8 cellular contexts compared by ENCODE assay signal in genomic region chr19:29873024-29873800, GRCh38.
A peak's percentile ranks its signal among the peaks of the same experiment; 100 is the strongest.
DNase-seq lines count a peak whose midpoint lies in the region; ATAC-seq, FAIRE-seq and TF ChIP-seq lines count a peak whose summit lies in the region.

No MANE protein-coding gene starts in this region.

- H3K36me3 Mint-ChIP-seq in CD14-positive monocyte = no peaks in the 10 kb centered on the region
- no peaks in the 10 kb centered on the region for H3K36me3 Mint-ChIP-seq in naive thymus-derived CD4-positive, alpha-beta T cell
- no peaks in the 10 kb centered on the region for H3K36me3 Mint-ChIP-seq in stimulated activated effector memory CD8-positive, alpha-beta T cell treated with anti-CD3 and anti-CD28 coated beads, Interleukin-12 subunit alpha, Interleukin-12 subunit beta, amount 100 ng/mL, for 72 hours

- no peaks in the 10 kb centered on the region for H3K9me1 ChIP-seq in endothelial cell of umbilical vein (replicated peaks; ENCODE audit: control insufficient read depth, extremely low read depth, insufficient read depth, low read length)

- no peak overlapping the region for H3K9ac ChIP-seq in endothelial cell of umbilical vein (replicated peaks; ENCODE audit: extremely low read depth, insufficient read depth, low read length)

- peak overlapping the region; percentile 81 for H2AFZ ChIP-seq in endothelial cell of umbilical vein (ENCODE audit: low read depth, low read length)

- H3K27me3 ChIP-seq in endothelial cell of umbilical vein (ENCODE audit: control insufficient read depth in 2 of 2, insufficient read depth in 2 of 2, low read length in 2 of 2) = no peaks in the 10 kb centered on the region
- H3K27me3 ChIP-seq in naive thymus-derived CD4-positive, alpha-beta T cell (ENCODE audit: control insufficient read depth in 2 of 2, insufficient read depth in 2 of 2, low read length in 2 of 2) = no peaks in the 10 kb centered on the region

- TF ChIP-seq CTCF in CD14-positive monocyte (IDR thresholded peaks at IDR 0.05) (peak; percentile 96), endothelial cell of umbilical vein (IDR thresholded peaks at IDR 0.05; ENCODE audit: extremely low read depth in 1 of 2, insufficient read depth in 1 of 2, low read depth in 1 of 2, low read length in 2 of 2) (peak; percentile 70 to 77)

- H3K27me3 Mint-ChIP-seq in CD14-positive monocyte (ENCODE audit: low read depth in 3 of 3) = peaks cover 25 to 41% (median 32%) of the 10 kb centered on the region in 3 donors
- peaks cover 6 to 25% (median 14%) of the 10 kb centered on the region in 5 donors for H3K27me3 Mint-ChIP-seq in naive thymus-derived CD4-positive, alpha-beta T cell

- no peak overlapping the region for H3K27ac ChIP-seq in endothelial cell of umbilical vein (ENCODE audit: insufficient read depth, low read depth, low read length)
- H3K27ac ChIP-seq in naive thymus-derived CD4-positive, alpha-beta T cell (ENCODE audit: low read depth, low read length) = peak overlapping the region; percentile 14

- no peaks in the 10 kb centered on the region for H4K20me1 ChIP-seq in endothelial cell of umbilical vein (replicated peaks; ENCODE audit: control insufficient read depth, extremely low read depth, insufficient read depth, low read length)

- H3K27ac Mint-ChIP-seq in CD14-positive monocyte = peak overlapping the region in 1 of 7 donors; percentile 61
- H3K27ac Mint-ChIP-seq in naive thymus-derived CD4-positive, alpha-beta T cell = no peak overlapping the region
- no peak overlapping the region for H3K27ac Mint-ChIP-seq in stimulated activated effector memory CD8-positive, alpha-beta T cell treated with anti-CD3 and anti-CD28 coated beads, Interleukin-12 subunit alpha, Interleukin-12 subunit beta, amount 100 ng/mL, for 72 hours

- H3K4me2 ChIP-seq in endothelial cell of umbilical vein (ENCODE audit: insufficient read depth, low read length) = no peak overlapping the region

- peaks cover 4% of the 10 kb centered on the region for H3K4me1 ChIP-seq in endothelial cell of umbilical vein (ENCODE audit: control insufficient read depth, extremely low read depth, insufficient read depth, low read length)
- no peaks in the 10 kb centered on the region for H3K4me1 ChIP-seq in naive thymus-derived CD4-positive, alpha-beta T cell (ENCODE audit: control insufficient read depth in 2 of 2, insufficient read depth in 2 of 2, low read length in 2 of 2)

- FAIRE-seq in endothelial cell of umbilical vein (lab: Jason Lieb, UNC) = no peak

- peak; percentile 49 for DNase-seq in CD14-positive monocyte (ENCODE audit: low spot score)
- DNase-seq in NCI-H2196 (lab: John Stamatoyannopoulos, UW; ENCODE audit: unreplicated experiment) = peak; percentile 63
- DNase-seq in activated CD8-positive, alpha-beta memory T cell treated with anti-CD3 and anti-CD28 coated beads for 48 hours (ENCODE audit: low read depth in 2 of 3, low spot score in 2 of 3) = peak; percentile 31 to 61 (median 39)
- DNase-seq in endothelial cell of umbilical vein (ENCODE audit: low read depth, low spot score) = no peak
- DNase-seq in naive thymus-derived CD4-positive, alpha-beta T cell = peak; percentile 41 to 84 (median 63)
- peak; percentile 65 to 81 for DNase-seq in stimulated activated effector memory CD8-positive, alpha-beta T cell treated with anti-CD3 and anti-CD28 coated beads, Interleukin-12 subunit alpha, Interleukin-12 subunit beta, amount 100 ng/mL, for 72 hours (ENCODE audit: low spot score in 2 of 2)
- DNase-seq in NCI-H2029 (lab: John Stamatoyannopoulos, UW) = no peak

- intact Hi-C loops in CD14-positive monocyte (cut with micrococcal nuclease) (loop anchor here (1.0 to 10.0 kb wide), 3 partner anchors 108 to 146 kb away; no protein-coding TSS in a partner anchor), endothelial cell of umbilical vein (cut with micrococcal nuclease) (loop anchor here (1.0 kb wide), 4 partner anchors 102 to 263 kb away; no protein-coding TSS in a partner anchor)
- intact Hi-C loops in naive thymus-derived CD4-positive, alpha-beta T cell (cut with micrococcal nuclease) = loop anchor here (1.0 to 10.0 kb wide), 9 partner anchors 15 to 782 kb away; partner anchors contain the start of genes CCNE1 (in 2 of the 2) and POP4 (in 1 of the 2)

- peaks cover 0 to 4% (median 0%) of the 10 kb centered on the region in 7 donors for H3K9me3 Mint-ChIP-seq in CD14-positive monocyte
- H3K9me3 Mint-ChIP-seq in naive thymus-derived CD4-positive, alpha-beta T cell = peaks cover 0 to 8% (median 0%) of the 10 kb centered on the region in 11 donors
- no peaks in the 10 kb centered on the region for H3K9me3 Mint-ChIP-seq in stimulated activated effector memory CD8-positive, alpha-beta T cell treated with anti-CD3 and anti-CD28 coated beads, Interleukin-12 subunit alpha, Interleukin-12 subunit beta, amount 100 ng/mL, for 72 hours

- CTCF ChIA-PET in endothelial cell of umbilical vein (lab: Charles Lee) = interaction anchor here (0.8 to 6.7 kb wide), 16 partner anchors 7 to 267 kb away, joined by 3 to 116 read pairs (median 6); partner anchors contain the start of gene POP4
- CTCF ChIA-PET in naive thymus-derived CD4-positive, alpha-beta T cell (lab: Charles Lee) = interaction anchor here (0.7 to 6.7 kb wide), 22 partner anchors 10 to 267 kb away, joined by 3 to 90 read pairs (median 4); partner anchors contain the start of gene POP4

- H3K9me3 ChIP-seq in endothelial cell of umbilical vein (replicated peaks; ENCODE audit: control insufficient read depth, insufficient read depth, low read length) = no peaks in the 10 kb centered on the region
- no peaks in the 10 kb centered on the region for H3K9me3 ChIP-seq in naive thymus-derived CD4-positive, alpha-beta T cell (ENCODE audit: control insufficient read depth in 2 of 3, low read length in 3 of 3)

- dilution Hi-C loops in endothelial cell of umbilical vein (cut with MboI; ENCODE audit: extremely low pct_ligation_motif_present, low sequenced_read_pairs) = no loop called here

- H3K36me3 ChIP-seq in endothelial cell of umbilical vein (ENCODE audit: control insufficient read depth in 2 of 2, extremely low read depth in 1 of 2, insufficient read depth in 2 of 2, low read length in 2 of 2) = no peaks in the 10 kb centered on the region
- no peaks in the 10 kb centered on the region for H3K36me3 ChIP-seq in naive thymus-derived CD4-positive, alpha-beta T cell (ENCODE audit: control insufficient read depth in 2 of 3, insufficient read depth in 3 of 3, low read length in 3 of 3)

- TF ChIP-seq POLR2A in endothelial cell of umbilical vein (IDR thresholded peaks at IDR 0.05; ENCODE audit: low read depth, low read length) = no peak

- ATAC-seq in GM21390 (IDR thresholded peaks at IDR 0.05; ENCODE audit: unreplicated experiment) = peak; percentile 75
- peak; percentile 82 for ATAC-seq in naive thymus-derived CD4-positive, alpha-beta T cell
- peak; percentile 85 for ATAC-seq in stimulated activated effector memory CD8-positive, alpha-beta T cell treated with anti-CD3 and anti-CD28 coated beads, Interleukin-12 subunit alpha, Interleukin-12 subunit beta, amount 100 ng/mL, for 72 hours

- H3K4me3 Mint-ChIP-seq in CD14-positive monocyte = peak overlapping the region; percentile 37 to 84
- peak overlapping the region; percentile 55 to 84 (median 76) for H3K4me3 Mint-ChIP-seq in naive thymus-derived CD4-positive, alpha-beta T cell
- H3K4me3 Mint-ChIP-seq in stimulated activated effector memory CD8-positive, alpha-beta T cell treated with anti-CD3 and anti-CD28 coated beads, Interleukin-12 subunit alpha, Interleukin-12 subunit beta, amount 100 ng/mL, for 72 hours = peak overlapping the region; percentile 50

- peaks cover 17% of the 10 kb centered on the region for H3K4me1 Mint-ChIP-seq in CD14-positive monocyte
- H3K4me1 Mint-ChIP-seq in naive thymus-derived CD4-positive, alpha-beta T cell = peaks cover 0 to 15% (median 9%) of the 10 kb centered on the region in 7 donors
- peaks cover 19% of the 10 kb centered on the region for H3K4me1 Mint-ChIP-seq in stimulated activated effector memory CD8-positive, alpha-beta T cell treated with anti-CD3 and anti-CD28 coated beads, Interleukin-12 subunit alpha, Interleukin-12 subunit beta, amount 100 ng/mL, for 72 hours

- H3K4me3 ChIP-seq in endothelial cell of umbilical vein (replicated peaks in 1 of 3; ENCODE audit: insufficient read depth in 1 of 3, low read depth in 1 of 3, low read length in 3 of 3) = peak overlapping the region in 1 of 3 experiments; percentile 23
- H3K4me3 ChIP-seq in naive thymus-derived CD4-positive, alpha-beta T cell (ENCODE audit: low read length) = peak overlapping the region; percentile 35

- POLR2A ChIA-PET in endothelial cell of umbilical vein (lab: Charles Lee) = no interaction called here
- POLR2A ChIA-PET in naive thymus-derived CD4-positive, alpha-beta T cell (lab: Charles Lee) = interaction anchor here (1.0 to 1.6 kb wide), 4 partner anchors 42 to 268 kb away, joined by 3 to 5 read pairs (median 3); no protein-coding TSS in a partner anchor

- no TSS peak for BruUV-seq in endothelial cell of umbilical vein (replicated peaks; lab: Mats Ljungman, UMichigan)

- no peaks in the 10 kb centered on the region for H3K79me2 ChIP-seq in endothelial cell of umbilical vein (ENCODE audit: control insufficient read depth, insufficient read depth, low read length)

TF ChIP-seq in endothelial cell of umbilical vein, 7 proteins besides CTCF, POLR2A, EP300 and RAD21:
- no peak for TF ChIP-seq POLR2AphosphoS5 (IDR thresholded peaks at IDR 0.05; ENCODE audit: insufficient read depth, low read depth, low read length)
- no peak for TF ChIP-seq EZH2 (IDR thresholded peaks at IDR 0.05; ENCODE audit: borderline replicate concordance, low read depth, low read length, severe bottlenecking)
- TF ChIP-seq JUN (IDR thresholded peaks at IDR 0.05; ENCODE audit: borderline replicate concordance, insufficient read depth, insufficient read length, low read depth) = no peak
- TF ChIP-seq MYC (IDR thresholded peaks at IDR 0.05; ENCODE audit: low read depth, low read length) = no peak
- no peak for TF ChIP-seq FOS (IDR thresholded peaks at IDR 0.05; ENCODE audit: borderline replicate concordance, insufficient read depth, low read length)
- no peak for TF ChIP-seq GATA2 (IDR thresholded peaks at IDR 0.05; ENCODE audit: insufficient read depth, insufficient read length, low read depth, low read length)
- no peak for TF ChIP-seq MAX (IDR thresholded peaks at IDR 0.05; ENCODE audit: insufficient read depth, insufficient read length)

Comparison
In these comparisons a context has a peak if more than half of its experiments do, and no peak if none do; other contexts are left out.
1. DNase-seq: peak in CD14-positive monocyte (single experiment), NCI-H2196 (single experiment), activated CD8-positive, alpha-beta memory T cell treated with anti-CD3 and anti-CD28 coated beads for 48 hours (3 of 3), naive thymus-derived CD4-positive, alpha-beta T cell (9 of 9) and stimulated activated effector memory CD8-positive, alpha-beta T cell treated with anti-CD3 and anti-CD28 coated beads, Interleukin-12 subunit alpha, Interleukin-12 subunit beta, amount 100 ng/mL, for 72 hours (2 of 2); none in endothelial cell of umbilical vein (single experiment) and NCI-H2029 (single experiment).
2. Peak in every context shown above with its lines, with median percentiles within 50 percentile points of each other: H3K4me3 Mint-ChIP-seq and ATAC-seq.